In genomic region chr5:383066-383465, GRCh38 we compare ENCODE assay signal across 25 cellular contexts.
"Had no signal": no experiment of that assay in that cellular context is flagged by ENCODE, and none has a peak within 500 bp of the region (broad histone marks: within the 10 kb centered on the region; RNA-seq: fewer than 3 reads in every experiment).

No MANE protein-coding gene starts in this region.

- DNase-seq: activated CD4-positive, alpha-beta T cell treated with anti-CD3 and anti-CD28 coated beads for 4 hours; activated CD4-positive, alpha-beta T cell treated with anti-CD3 and anti-CD28 coated beads, Interleukin-2, amount 50 U/mL, for 1 hour; activated CD4-positive, alpha-beta T cell treated with anti-CD3 and anti-CD28 coated beads, Interleukin-2, amount 50 U/mL, for 48 hours; activated CD4-positive, CD25-positive, alpha-beta regulatory T cell; activated CD4-positive, CD25-positive, alpha-beta regulatory T cell treated with anti-CD3 and anti-CD28 coated beads, Interleukin-2, amount 50 U/mL, for 72 hours; activated effector memory CD4-positive, alpha-beta T cell treated with Interleukin-2 at 50 U/mL for 16 hours; activated gamma-delta T cell treated with Interleukin-2 at 50 U/mL for 16 hours; activated naive CD4-positive, alpha-beta T cell treated with anti-CD3 and anti-CD28 coated beads for 36 hours; activated T-cell treated with anti-CD3 and anti-CD28 coated beads for 4 hours; activated T-cell treated with anti-CD3 and anti-CD28 coated beads, Interleukin-2, amount 50 U/mL, for 24 hours; activated T-cell treated with anti-CD3 and anti-CD28 coated beads, Interleukin-2, amount 50 U/mL, for 72 hours; amygdala; body of pancreas; caudate nucleus; cortex of kidney; dermis blood vessel endothelial cell; effector CD4-positive, alpha-beta T cell; effector memory CD8-positive, alpha-beta T cell; erythroblast; foreskin keratinocyte; gastrocnemius medialis; glutamatergic neuron; heart left ventricle; T-helper 2 cell had no signal

- H3K4me3 Mint-ChIP-seq: activated naive CD4-positive, alpha-beta T cell treated with anti-CD3 and anti-CD28 coated beads for 36 hours; activated T-cell treated with anti-CD3 and anti-CD28 coated beads, Interleukin-2, amount 50 U/mL, for 24 hours; effector memory CD8-positive, alpha-beta T cell had no signal

- ATAC-seq: activated naive CD4-positive, alpha-beta T cell treated with anti-CD3 and anti-CD28 coated beads, Interleukin-2, amount 50 U/mL, for 72 hours; activated T-cell treated with anti-CD3 and anti-CD28 coated beads, Interleukin-2, amount 50 U/mL, for 72 hours; body of pancreas; effector memory CD8-positive, alpha-beta T cell; foreskin keratinocyte; gastrocnemius medialis; heart left ventricle had no signal

- H3K27ac Mint-ChIP-seq: activated naive CD4-positive, alpha-beta T cell treated with anti-CD3 and anti-CD28 coated beads for 36 hours; activated naive CD4-positive, alpha-beta T cell treated with anti-CD3 and anti-CD28 coated beads, Interleukin-2, amount 50 U/mL, for 72 hours; activated T-cell treated with anti-CD3 and anti-CD28 coated beads, Interleukin-2, amount 50 U/mL, for 24 hours; activated T-cell treated with anti-CD3 and anti-CD28 coated beads, Interleukin-2, amount 50 U/mL, for 72 hours; effector memory CD8-positive, alpha-beta T cell had no signal
